Comparison of ENCODE assay signal across 28 cellular contexts in the genomic region with DNA sequence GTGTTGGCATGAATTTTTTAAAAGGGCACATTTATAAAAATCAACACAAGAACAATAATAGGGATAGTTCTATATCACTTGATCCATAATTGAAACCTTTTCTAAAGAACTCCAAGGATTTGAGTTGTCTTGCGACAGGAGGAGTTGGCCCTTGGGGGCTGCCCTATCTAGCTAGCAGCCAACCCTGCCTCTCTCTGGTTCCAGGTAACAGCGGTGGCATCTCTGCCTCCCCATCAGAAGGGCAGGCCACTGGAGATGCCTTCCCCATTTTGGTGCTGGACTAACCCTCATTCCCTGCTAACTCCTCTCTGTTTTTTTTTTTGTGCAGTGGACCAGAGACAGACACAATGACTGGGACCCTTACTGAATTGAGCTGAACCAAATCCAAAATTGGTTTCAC.
"Had no signal": no experiment of that assay in that cellular context is flagged by ENCODE, and none has a peak within 500 bp of the region (broad histone marks: within the 10 kb centered on the region; RNA-seq: fewer than 3 reads in every experiment).

No MANE protein-coding gene starts in this region.

- H3K27ac ChIP-seq: stomach, suprapubic skin, testis, thoracic aorta, thyroid gland, tibial artery, tibial nerve, transverse colon, upper lobe of left lung, upper lobe of right lung, uterus, vagina had no signal

- H3K4me3 ChIP-seq: stomach, suprapubic skin, testis, thoracic aorta, thyroid gland, tibial artery, tibial nerve, transverse colon, upper lobe of left lung, upper lobe of right lung, uterus, vagina had no signal

- H3K4me1 Mint-ChIP-seq: stimulated activated effector memory CD8-positive, alpha-beta T cell treated with anti-CD3 and anti-CD28 coated beads, Interleukin-12 subunit alpha, Interleukin-12 subunit beta, amount 100 ng/mL, for 72 hours; stimulated activated memory B cell treated with anti-CD40 and anti-IgM and Interleukin-4, amounts not matched to agents 10 μg/mL and 1 μg/mL and 100 μg/mL, for 72 hours; stimulated activated naive B cell treated with anti-CD40 and anti-IgM and Interleukin-4, amounts not matched to agents 10 μg/mL and 1 μg/mL and 100 μg/mL, for 72 hours; stimulated activated naive CD8-positive, alpha-beta T cell treated with anti-CD3 and anti-CD28 coated beads, Interleukin-15, amount 100 ng/mL, for 72 hours had no signal

- H3K9me3 Mint-ChIP-seq: stimulated activated memory B cell treated with anti-CD40 and anti-IgM and Interleukin-4, amounts not matched to agents 10 μg/mL and 1 μg/mL and 100 μg/mL, for 72 hours; stimulated activated naive CD8-positive, alpha-beta T cell treated with anti-CD3 and anti-CD28 coated beads, Interleukin-15, Interleukin-2, amounts not matched to agents 100 ng/mL and 50 ng/mL, for 24 hours; type B pancreatic cell had no signal

- H3K4me1 ChIP-seq: stomach, suprapubic skin, testis, thyroid gland, transverse colon, upper lobe of right lung, uterus had no signal

- H3K27me3 ChIP-seq: stomach, suprapubic skin, testis, thyroid gland, tibial artery, tibial nerve, transverse colon, upper lobe of left lung, upper lobe of right lung, uterus, vagina had no signal

- H3K36me3 ChIP-seq: stomach, suprapubic skin, thoracic aorta, thyroid gland, tibial artery, tibial nerve, transverse colon, upper lobe of left lung, upper lobe of right lung, uterus, vagina had no signal

- H3K9me3 ChIP-seq: stomach, suprapubic skin, testis, thoracic aorta, thyroid gland, tibial artery, tibial nerve, transverse colon, upper lobe of left lung, upper lobe of right lung, uterus, vagina had no signal

- H3K27ac Mint-ChIP-seq: stimulated activated effector memory CD8-positive, alpha-beta T cell treated with anti-CD3 and anti-CD28 coated beads, Interleukin-12 subunit alpha, Interleukin-12 subunit beta, amount 100 ng/mL, for 72 hours; stimulated activated memory B cell treated with anti-CD40 and anti-IgM and Interleukin-4, amounts not matched to agents 10 μg/mL and 1 μg/mL and 100 μg/mL, for 72 hours; stimulated activated naive B cell treated with anti-CD40 and anti-IgM and Interleukin-4, amounts not matched to agents 10 μg/mL and 1 μg/mL and 100 μg/mL, for 72 hours; stimulated activated naive CD8-positive, alpha-beta T cell treated with anti-CD3 and anti-CD28 coated beads, Interleukin-15, amount 100 ng/mL, for 72 hours; stimulated activated naive CD8-positive, alpha-beta T cell treated with anti-CD3 and anti-CD28 coated beads, Interleukin-15, Interleukin-2, amounts not matched to agents 100 ng/mL and 50 ng/mL, for 24 hours; type B pancreatic cell had no signal

- H3K27me3 Mint-ChIP-seq: stimulated activated memory B cell treated with anti-CD40 and anti-IgM and Interleukin-4, amounts not matched to agents 10 μg/mL and 1 μg/mL and 100 μg/mL, for 72 hours; stimulated activated naive CD8-positive, alpha-beta T cell treated with anti-CD3 and anti-CD28 coated beads, Interleukin-15, amount 100 ng/mL, for 72 hours; stimulated activated naive CD8-positive, alpha-beta T cell treated with anti-CD3 and anti-CD28 coated beads, Interleukin-15, Interleukin-2, amounts not matched to agents 100 ng/mL and 50 ng/mL, for 24 hours; type B pancreatic cell had no signal

- H3K36me3 Mint-ChIP-seq: stimulated activated effector memory CD8-positive, alpha-beta T cell treated with anti-CD3 and anti-CD28 coated beads, Interleukin-12 subunit alpha, Interleukin-12 subunit beta, amount 100 ng/mL, for 72 hours; stimulated activated memory B cell treated with anti-CD40 and anti-IgM and Interleukin-4, amounts not matched to agents 10 μg/mL and 1 μg/mL and 100 μg/mL, for 72 hours; stimulated activated naive B cell treated with anti-CD40 and anti-IgM and Interleukin-4, amounts not matched to agents 10 μg/mL and 1 μg/mL and 100 μg/mL, for 72 hours; type B pancreatic cell had no signal

- DNase-seq: stimulated activated CD4-positive, alpha-beta T cell treated with anti-CD3 and anti-CD28 coated beads, Interleukin-2, amount 100 ng/mL, for 48 hours; stimulated activated CD4-positive, alpha-beta T cell treated with anti-CD3 and anti-CD28 coated beads, Interleukin-4, amount 100 ng/mL, for 1 hour; stimulated activated CD4-positive, alpha-beta T cell treated with anti-CD3 and anti-CD28 coated beads, Interleukin-4, amount 100 ng/mL, for 24 hours; stimulated activated CD4-positive, alpha-beta T cell treated with anti-CD3 and anti-CD28 coated beads, Interleukin-4, amount 100 ng/mL, for 4 hours; stimulated activated CD8-positive, alpha-beta memory T cell treated with anti-CD3 and anti-CD28 coated beads, Interleukin-4, amount 100 ng/mL, for 48 hours; stimulated activated naive B cell treated with anti-CD40 and anti-IgM and Interleukin-4, amounts not matched to agents 10 μg/mL and 1 μg/mL and 100 μg/mL, for 72 hours; stimulated activated naive CD4-positive, alpha-beta T cell; stimulated activated naive CD4-positive, alpha-beta T cell treated with Interleukin-2 at 50 U/mL for 16 hours; stimulated activated naive CD8-positive, alpha-beta T cell treated with anti-CD3 and anti-CD28 coated beads, Interleukin-15, amount 100 ng/mL, for 72 hours; stimulated activated naive CD8-positive, alpha-beta T cell treated with anti-CD3 and anti-CD28 coated beads, Interleukin-15, Interleukin-2, amounts not matched to agents 100 U/mL and 50 U/mL, for 24 hours; stomach; substantia nigra; testis; thyroid gland; tibial artery; transverse colon; trophoblast cell; upper lobe of left lung; upper lobe of right lung; uterus had no signal

- H3K4me3 Mint-ChIP-seq: stimulated activated effector memory CD8-positive, alpha-beta T cell treated with anti-CD3 and anti-CD28 coated beads, Interleukin-12 subunit alpha, Interleukin-12 subunit beta, amount 100 ng/mL, for 72 hours; stimulated activated memory B cell treated with anti-CD40 and anti-IgM and Interleukin-4, amounts not matched to agents 10 μg/mL and 1 μg/mL and 100 μg/mL, for 72 hours; stimulated activated naive B cell treated with anti-CD40 and anti-IgM and Interleukin-4, amounts not matched to agents 10 μg/mL and 1 μg/mL and 100 μg/mL, for 72 hours; stimulated activated naive CD8-positive, alpha-beta T cell treated with anti-CD3 and anti-CD28 coated beads, Interleukin-15, amount 100 ng/mL, for 72 hours; stimulated activated naive CD8-positive, alpha-beta T cell treated with anti-CD3 and anti-CD28 coated beads, Interleukin-15, Interleukin-2, amounts not matched to agents 100 ng/mL and 50 ng/mL, for 24 hours; type B pancreatic cell had no signal
